ENCODE assay signal across 1 cellular context in genomic region chr16:14098081-14098480, GRCh38.
TF ChIP-seq lines count a peak whose summit lies in the region.

No MANE protein-coding gene starts in this region.

TF ChIP-seq in WTC11, 78 proteins besides CTCF, POLR2A, EP300 and RAD21 (continued from another document):
- TF ChIP-seq AR (CRISPR knock-in tag; IDR thresholded peaks at IDR 0.05), result no peak
- TF ChIP-seq USF1 (CRISPR knock-in tag; IDR thresholded peaks at IDR 0.05), result no peak
- TF ChIP-seq NR1H2 (CRISPR knock-in tag; IDR thresholded peaks at IDR 0.05), result no peak
